ENCODE assay signal across 1 cellular context in the genomic region with DNA sequence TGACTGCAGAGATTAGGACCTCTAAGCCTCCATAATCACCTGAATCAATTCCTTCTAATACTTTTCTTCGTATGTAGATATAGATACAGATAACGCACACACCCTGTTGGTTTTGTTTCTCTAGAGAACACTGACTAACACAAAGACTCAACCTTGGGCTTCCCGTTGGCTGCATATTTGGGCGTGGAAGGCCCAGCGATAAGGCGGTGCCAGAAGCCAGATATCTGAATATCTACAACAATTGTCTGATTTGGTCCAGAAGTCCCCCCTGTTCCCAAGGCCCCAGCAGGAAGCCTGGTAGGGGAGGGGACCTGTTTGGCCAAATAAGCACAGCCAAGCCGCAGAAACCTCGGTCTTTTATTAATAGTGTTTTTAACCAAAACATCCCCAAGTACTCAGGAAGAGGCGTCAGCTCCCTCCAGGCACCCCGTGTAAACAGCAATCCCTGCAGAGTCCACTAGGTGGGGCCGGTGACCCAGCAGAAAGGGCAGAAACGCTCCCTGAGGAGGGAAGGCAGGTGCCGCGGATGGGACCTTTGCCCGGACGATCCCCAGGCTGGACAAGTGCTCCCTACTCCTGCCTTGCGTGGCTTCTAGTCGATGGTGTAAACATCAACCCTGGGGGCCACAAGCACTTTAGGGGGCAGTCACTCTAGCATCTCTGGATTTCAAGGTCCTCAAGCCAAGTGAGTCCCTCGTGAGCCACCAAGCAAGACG.
A peak's percentile ranks its signal among the peaks of the same experiment; 100 is the strongest.
TF ChIP-seq lines count a peak whose summit lies in the region.

No MANE protein-coding gene starts in this region.

TF ChIP-seq in HEK293, 187 proteins besides CTCF, POLR2A, EP300 and RAD21 (continued from another document):
- TF ChIP-seq, protein P1, sequence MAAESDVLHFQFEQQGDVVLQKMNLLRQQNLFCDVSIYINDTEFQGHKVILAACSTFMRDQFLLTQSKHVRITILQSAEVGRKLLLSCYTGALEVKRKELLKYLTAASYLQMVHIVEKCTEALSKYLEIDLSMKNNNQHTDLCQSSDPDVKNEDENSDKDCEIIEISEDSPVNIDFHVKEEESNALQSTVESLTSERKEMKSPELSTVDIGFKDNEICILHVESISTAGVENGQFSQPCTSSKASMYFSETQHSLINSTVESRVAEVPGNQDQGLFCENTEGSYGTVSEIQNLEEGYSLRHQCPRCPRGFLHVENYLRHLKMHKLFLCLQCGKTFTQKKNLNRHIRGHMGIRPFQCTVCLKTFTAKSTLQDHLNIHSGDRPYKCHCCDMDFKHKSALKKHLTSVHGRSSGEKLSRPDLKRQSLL (tag by site-specific recombination; IDR thresholded peaks at IDR 0.05): no peak
- TF ChIP-seq, protein P2, sequence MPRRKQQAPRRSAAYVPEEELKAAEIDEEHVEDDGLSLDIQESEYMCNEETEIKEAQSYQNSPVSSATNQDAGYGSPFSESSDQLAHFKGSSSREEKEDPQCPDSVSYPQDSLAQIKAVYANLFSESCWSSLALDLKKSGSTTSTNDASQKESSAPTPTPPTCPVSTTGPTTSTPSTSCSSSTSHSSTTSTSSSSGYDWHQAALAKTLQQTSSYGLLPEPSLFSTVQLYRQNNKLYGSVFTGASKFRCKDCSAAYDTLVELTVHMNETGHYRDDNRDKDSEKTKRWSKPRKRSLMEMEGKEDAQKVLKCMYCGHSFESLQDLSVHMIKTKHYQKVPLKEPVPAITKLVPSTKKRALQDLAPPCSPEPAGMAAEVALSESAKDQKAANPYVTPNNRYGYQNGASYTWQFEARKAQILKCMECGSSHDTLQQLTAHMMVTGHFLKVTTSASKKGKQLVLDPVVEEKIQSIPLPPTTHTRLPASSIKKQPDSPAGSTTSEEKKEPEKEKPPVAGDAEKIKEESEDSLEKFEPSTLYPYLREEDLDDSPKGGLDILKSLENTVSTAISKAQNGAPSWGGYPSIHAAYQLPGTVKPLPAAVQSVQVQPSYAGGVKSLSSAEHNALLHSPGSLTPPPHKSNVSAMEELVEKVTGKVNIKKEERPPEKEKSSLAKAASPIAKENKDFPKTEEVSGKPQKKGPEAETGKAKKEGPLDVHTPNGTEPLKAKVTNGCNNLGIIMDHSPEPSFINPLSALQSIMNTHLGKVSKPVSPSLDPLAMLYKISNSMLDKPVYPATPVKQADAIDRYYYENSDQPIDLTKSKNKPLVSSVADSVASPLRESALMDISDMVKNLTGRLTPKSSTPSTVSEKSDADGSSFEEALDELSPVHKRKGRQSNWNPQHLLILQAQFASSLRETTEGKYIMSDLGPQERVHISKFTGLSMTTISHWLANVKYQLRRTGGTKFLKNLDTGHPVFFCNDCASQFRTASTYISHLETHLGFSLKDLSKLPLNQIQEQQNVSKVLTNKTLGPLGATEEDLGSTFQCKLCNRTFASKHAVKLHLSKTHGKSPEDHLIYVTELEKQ (tag by site-specific recombination; IDR thresholded peaks at IDR 0.05; ENCODE audit: borderline replicate concordance): no peak
- TF ChIP-seq, protein P3, sequence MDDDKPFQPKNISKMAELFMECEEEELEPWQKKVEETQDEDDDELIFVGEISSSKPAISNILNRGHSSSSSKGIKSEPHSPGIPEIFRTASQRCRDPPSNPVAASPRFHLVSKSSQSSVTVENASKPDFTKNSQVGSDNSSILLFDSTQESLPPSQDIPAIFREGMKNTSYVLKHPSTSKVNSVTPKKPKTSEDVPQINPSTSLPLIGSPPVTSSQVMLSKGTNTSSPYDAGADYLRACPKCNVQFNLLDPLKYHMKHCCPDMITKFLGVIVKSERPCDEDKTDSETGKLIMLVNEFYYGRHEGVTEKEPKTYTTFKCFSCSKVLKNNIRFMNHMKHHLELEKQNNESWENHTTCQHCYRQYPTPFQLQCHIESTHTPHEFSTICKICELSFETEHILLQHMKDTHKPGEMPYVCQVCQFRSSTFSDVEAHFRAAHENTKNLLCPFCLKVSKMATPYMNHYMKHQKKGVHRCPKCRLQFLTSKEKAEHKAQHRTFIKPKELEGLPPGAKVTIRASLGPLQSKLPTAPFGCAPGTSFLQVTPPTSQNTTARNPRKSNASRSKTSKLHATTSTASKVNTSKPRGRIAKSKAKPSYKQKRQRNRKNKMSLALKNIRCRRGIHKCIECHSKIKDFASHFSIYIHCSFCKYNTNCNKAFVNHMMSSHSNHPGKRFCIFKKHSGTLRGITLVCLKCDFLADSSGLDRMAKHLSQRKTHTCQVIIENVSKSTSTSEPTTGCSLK (tag by site-specific recombination; IDR thresholded peaks at IDR 0.05): no peak
- TF ChIP-seq SETDB1 (IDR thresholded peaks at IDR 0.05; ENCODE audit: insufficient read length, low read length) (no peak), KLF9 (tag by site-specific recombination; IDR thresholded peaks at IDR 0.05; ENCODE audit: low read depth) (no peak), ZNF426 (tag by site-specific recombination; IDR thresholded peaks at IDR 0.05) (no peak), ZNF501 (tag by site-specific recombination; IDR thresholded peaks at IDR 0.05) (no peak; the same call in 1 of the 2 replicates), ZNF19 (tag by site-specific recombination; IDR thresholded peaks at IDR 0.05; ENCODE audit: low read depth) (no peak), ZNF585B (tag by site-specific recombination; IDR thresholded peaks at IDR 0.05) (no peak), ZSCAN30 (tag by site-specific recombination; IDR thresholded peaks at IDR 0.05) (0 out of 2 replicates have a peak, but pooled peaks have one; percentile 44), ZNF16 (tag by site-specific recombination; IDR thresholded peaks at IDR 0.05; ENCODE audit: low read depth) (no peak), ZNF24 (tag by site-specific recombination; IDR thresholded peaks at IDR 0.05) (no peak), ZNF707 (tag by site-specific recombination; IDR thresholded peaks at IDR 0.05) (no peak), ZNF660 (tag by site-specific recombination; IDR thresholded peaks at IDR 0.05) (no peak), OSR2 (tag by site-specific recombination; IDR thresholded peaks at IDR 0.05) (no peak), ZNF670 (tag by site-specific recombination; IDR thresholded peaks at IDR 0.05; ENCODE audit: low read depth) (no peak), ZNF223 (tag by site-specific recombination; IDR thresholded peaks at IDR 0.05) (no peak), ZNF2 (tag by site-specific recombination; IDR thresholded peaks at IDR 0.05) (peak; percentile 64; the same call in 1 of the 2 replicates), ZBTB21 (tag by site-specific recombination; IDR thresholded peaks at IDR 0.05) (no peak), SP7 (tag by site-specific recombination; IDR thresholded peaks at IDR 0.05) (peak; percentile 29; the same call in 1 of the 2 replicates), GLI4 (tag by site-specific recombination; IDR thresholded peaks at IDR 0.05) (no peak), ZNF157 (tag by site-specific recombination; IDR thresholded peaks at IDR 0.05) (no peak), ZNF416 (tag by site-specific recombination; IDR thresholded peaks at IDR 0.05) (no peak), ZNF791 (tag by site-specific recombination; IDR thresholded peaks at IDR 0.05) (no peak)
- TF ChIP-seq, protein P4, sequence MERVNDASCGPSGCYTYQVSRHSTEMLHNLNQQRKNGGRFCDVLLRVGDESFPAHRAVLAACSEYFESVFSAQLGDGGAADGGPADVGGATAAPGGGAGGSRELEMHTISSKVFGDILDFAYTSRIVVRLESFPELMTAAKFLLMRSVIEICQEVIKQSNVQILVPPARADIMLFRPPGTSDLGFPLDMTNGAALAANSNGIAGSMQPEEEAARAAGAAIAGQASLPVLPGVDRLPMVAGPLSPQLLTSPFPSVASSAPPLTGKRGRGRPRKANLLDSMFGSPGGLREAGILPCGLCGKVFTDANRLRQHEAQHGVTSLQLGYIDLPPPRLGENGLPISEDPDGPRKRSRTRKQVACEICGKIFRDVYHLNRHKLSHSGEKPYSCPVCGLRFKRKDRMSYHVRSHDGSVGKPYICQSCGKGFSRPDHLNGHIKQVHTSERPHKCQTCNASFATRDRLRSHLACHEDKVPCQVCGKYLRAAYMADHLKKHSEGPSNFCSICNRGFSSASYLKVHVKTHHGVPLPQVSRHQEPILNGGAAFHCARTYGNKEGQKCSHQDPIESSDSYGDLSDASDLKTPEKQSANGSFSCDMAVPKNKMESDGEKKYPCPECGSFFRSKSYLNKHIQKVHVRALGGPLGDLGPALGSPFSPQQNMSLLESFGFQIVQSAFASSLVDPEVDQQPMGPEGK (tag by site-specific recombination; IDR thresholded peaks at IDR 0.05): no peak
- TF ChIP-seq, protein P5, sequence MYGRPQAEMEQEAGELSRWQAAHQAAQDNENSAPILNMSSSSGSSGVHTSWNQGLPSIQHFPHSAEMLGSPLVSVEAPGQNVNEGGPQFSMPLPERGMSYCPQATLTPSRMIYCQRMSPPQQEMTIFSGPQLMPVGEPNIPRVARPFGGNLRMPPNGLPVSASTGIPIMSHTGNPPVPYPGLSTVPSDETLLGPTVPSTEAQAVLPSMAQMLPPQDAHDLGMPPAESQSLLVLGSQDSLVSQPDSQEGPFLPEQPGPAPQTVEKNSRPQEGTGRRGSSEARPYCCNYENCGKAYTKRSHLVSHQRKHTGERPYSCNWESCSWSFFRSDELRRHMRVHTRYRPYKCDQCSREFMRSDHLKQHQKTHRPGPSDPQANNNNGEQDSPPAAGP (tag by site-specific recombination; IDR thresholded peaks at IDR 0.05): peak; percentile 65; the same call in 1 of the 2 replicates
- TF ChIP-seq, protein P6, sequence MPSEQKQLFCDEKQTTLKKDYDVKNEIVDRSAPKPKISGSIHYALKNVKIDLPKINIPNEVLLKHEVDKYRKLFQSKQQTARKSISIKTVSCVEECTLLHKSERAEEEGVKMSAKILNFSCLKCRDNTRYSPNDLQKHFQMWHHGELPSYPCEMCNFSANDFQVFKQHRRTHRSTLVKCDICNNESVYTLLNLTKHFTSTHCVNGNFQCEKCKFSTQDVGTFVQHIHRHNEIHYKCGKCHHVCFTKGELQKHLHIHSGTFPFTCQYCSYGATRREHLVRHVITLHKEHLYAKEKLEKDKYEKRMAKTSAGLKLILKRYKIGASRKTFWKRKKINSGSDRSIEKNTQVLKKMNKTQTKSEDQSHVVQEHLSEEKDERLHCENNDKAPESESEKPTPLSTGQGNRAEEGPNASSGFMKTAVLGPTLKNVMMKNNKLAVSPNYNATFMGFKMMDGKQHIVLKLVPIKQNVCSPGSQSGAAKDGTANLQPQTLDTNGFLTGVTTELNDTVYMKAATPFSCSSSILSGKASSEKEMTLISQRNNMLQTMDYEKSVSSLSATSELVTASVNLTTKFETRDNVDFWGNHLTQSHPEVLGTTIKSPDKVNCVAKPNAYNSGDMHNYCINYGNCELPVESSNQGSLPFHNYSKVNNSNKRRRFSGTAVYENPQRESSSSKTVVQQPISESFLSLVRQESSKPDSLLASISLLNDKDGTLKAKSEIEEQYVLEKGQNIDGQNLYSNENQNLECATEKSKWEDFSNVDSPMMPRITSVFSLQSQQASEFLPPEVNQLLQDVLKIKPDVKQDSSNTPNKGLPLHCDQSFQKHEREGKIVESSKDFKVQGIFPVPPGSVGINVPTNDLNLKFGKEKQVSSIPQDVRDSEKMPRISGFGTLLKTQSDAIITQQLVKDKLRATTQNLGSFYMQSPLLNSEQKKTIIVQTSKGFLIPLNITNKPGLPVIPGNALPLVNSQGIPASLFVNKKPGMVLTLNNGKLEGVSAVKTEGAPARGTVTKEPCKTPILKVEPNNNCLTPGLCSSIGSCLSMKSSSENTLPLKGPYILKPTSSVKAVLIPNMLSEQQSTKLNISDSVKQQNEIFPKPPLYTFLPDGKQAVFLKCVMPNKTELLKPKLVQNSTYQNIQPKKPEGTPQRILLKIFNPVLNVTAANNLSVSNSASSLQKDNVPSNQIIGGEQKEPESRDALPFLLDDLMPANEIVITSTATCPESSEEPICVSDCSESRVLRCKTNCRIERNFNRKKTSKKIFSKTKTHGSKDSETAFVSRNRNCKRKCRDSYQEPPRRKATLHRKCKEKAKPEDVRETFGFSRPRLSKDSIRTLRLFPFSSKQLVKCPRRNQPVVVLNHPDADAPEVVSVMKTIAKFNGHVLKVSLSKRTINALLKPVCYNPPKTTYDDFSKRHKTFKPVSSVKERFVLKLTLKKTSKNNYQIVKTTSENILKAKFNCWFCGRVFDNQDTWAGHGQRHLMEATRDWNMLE (tag by site-specific recombination; conservative IDR thresholded peaks at IDR 0.05; ENCODE audit: low read depth): no peak
- TF ChIP-seq, protein P7, sequence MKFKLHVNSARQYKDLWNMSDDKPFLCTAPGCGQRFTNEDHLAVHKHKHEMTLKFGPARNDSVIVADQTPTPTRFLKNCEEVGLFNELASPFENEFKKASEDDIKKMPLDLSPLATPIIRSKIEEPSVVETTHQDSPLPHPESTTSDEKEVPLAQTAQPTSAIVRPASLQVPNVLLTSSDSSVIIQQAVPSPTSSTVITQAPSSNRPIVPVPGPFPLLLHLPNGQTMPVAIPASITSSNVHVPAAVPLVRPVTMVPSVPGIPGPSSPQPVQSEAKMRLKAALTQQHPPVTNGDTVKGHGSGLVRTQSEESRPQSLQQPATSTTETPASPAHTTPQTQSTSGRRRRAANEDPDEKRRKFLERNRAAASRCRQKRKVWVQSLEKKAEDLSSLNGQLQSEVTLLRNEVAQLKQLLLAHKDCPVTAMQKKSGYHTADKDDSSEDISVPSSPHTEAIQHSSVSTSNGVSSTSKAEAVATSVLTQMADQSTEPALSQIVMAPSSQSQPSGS (tag by site-specific recombination; IDR thresholded peaks at IDR 0.05; ENCODE audit: low read depth): no peak
- TF ChIP-seq, protein P8, sequence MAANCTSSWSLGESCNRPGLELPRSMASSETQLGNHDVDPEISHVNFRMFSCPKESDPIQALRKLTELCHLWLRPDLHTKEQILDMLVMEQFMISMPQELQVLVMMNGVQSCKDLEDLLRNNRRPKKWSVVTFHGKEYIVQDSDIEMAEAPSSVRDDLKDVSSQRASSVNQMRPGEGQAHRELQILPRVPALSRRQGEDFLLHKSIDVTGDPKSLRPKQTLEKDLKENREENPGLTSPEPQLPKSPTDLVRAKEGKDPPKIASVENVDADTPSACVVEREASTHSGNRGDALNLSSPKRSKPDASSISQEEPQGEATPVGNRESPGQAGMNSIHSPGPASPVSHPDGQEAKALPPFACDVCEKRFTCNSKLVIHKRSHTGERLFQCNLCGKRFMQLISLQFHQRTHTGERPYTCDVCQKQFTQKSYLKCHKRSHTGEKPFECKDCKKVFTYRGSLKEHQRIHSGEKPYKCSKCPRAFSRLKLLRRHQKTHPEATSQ (tag by site-specific recombination; IDR thresholded peaks at IDR 0.05): no peak
- TF ChIP-seq, protein P9, sequence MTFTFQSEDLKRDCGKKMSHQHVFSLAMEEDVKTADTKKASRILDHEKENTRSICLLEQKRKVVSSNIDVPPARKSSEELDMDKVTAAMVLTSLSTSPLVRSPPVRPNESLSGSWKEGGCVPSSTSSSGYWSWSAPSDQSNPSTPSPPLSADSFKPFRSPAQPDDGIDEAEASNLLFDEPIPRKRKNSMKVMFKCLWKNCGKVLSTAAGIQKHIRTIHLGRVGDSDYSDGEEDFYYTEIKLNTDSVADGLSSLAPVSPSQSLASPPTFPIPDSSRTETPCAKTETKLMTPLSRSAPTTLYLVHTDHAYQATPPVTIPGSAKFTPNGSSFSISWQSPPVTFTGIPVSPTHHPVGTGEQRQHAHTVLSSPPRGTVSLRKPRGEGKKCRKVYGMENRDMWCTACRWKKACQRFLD (tag by site-specific recombination; IDR thresholded peaks at IDR 0.05): no peak
